ENCODE assay signal across 10 cellular contexts in the genomic region with DNA sequence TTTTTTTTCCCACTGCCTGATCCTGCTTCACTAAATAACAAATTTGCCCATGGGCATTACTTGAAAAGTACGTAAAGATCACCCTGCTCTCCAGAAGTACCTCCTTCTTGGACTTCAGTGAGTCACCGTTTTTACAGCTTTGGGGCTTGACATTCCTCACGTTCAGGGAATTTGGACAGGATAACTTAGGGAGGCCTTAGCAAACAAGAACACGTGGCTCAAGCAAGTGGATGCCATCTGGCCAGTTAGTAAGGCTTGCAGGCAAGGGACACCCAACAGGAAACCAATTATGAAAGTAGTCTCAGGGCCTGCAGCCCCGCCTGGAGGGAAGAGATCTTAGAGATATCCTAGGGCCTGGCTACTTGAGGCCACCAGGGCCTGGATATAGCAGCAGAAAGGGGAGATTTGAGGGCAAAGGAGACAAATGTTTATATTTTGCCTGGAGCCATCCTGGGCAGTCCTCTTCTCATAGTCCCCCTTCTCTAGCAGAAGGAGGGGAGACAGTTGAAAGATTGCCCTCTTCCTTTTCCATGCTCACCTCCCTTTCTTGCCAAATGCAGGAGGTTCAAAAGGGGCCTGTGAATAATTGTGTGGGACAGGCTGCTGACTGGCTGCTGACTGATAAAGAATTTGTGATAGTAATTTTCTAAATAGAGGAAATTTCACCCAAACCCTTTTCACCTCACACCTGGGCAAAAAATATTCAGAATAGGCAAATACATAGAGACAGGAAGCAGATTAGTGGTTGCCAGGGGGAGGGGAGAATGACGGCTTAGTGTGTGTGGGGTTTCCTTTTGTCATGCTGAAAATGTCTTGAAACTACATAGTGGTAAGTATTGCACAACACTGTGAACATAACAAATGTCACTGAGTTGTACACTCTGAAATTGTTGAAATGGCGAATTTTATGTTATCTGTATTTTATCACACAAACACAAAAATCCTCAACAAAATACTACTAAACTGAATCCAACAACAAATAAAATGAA.
DNase-seq lines count a peak whose midpoint lies in the region; ATAC-seq and TF ChIP-seq lines count a peak whose summit lies in the region.
"Had no signal": no experiment of that assay in that cellular context is flagged by ENCODE, and none has a peak within 500 bp of the region (broad histone marks: within the 10 kb centered on the region; RNA-seq: fewer than 3 reads in every experiment).

No MANE protein-coding gene starts in this region.

- H3K79me2 ChIP-seq in PC-9 (ENCODE audit: low read depth): no peaks in the 10 kb centered on the region

- no TSS peak for BruUV-seq in PC-9 (replicated peaks; lab: Mats Ljungman, UMichigan)

- ATAC-seq in HG02678 (IDR thresholded peaks at IDR 0.05; ENCODE audit: unreplicated experiment) (peak; percentile 56), psoas muscle (peak in 3 of 4 donors; percentile 56 to 69 (median 58)), GM21515 (IDR thresholded peaks at IDR 0.05; ENCODE audit: unreplicated experiment) (no peak)
- peak; percentile 69 for ATAC-seq in effector memory CD8-positive, alpha-beta T cell (replicated peaks)

- WGBS in psoas muscle, 3 donors: 44 to 60% (median 47%) methylated on average over 7 of the region's 7 CpGs

- peak overlapping the region; percentile 37; the same call in 1 of the 2 replicates for H3K4me2 ChIP-seq in PC-9
- H3K4me2 ChIP-seq: BLaER1 had no signal

- no peaks in the 10 kb centered on the region for H3K9me2 ChIP-seq in PC-9 (ENCODE audit: insufficient read depth)

- CTCF ChIA-PET in PC-9 (lab: Charles Lee): interaction anchor here (0.6 kb wide), 1 partner anchor 1180 kb away, joined by 3 read pairs; no protein-coding TSS in a partner anchor

- peaks cover 0 to 6% of the 10 kb centered on the region in 2 donors for H3K4me1 Mint-ChIP-seq in effector memory CD8-positive, alpha-beta T cell (ENCODE audit: low read depth in 2 of 2)

- H3K4me1 ChIP-seq in PC-9 (replicated peaks; ENCODE audit: insufficient read depth) (peaks cover 26% of the 10 kb centered on the region), psoas muscle (no peaks in the 10 kb centered on the region)

- no peaks in the 10 kb centered on the region for H4K20me1 ChIP-seq in PC-9 (ENCODE audit: insufficient read depth)

- peaks cover 4% of the 10 kb centered on the region for H3K36me3 Mint-ChIP-seq in effector memory CD8-positive, alpha-beta T cell (ENCODE audit: insufficient read depth)
- H3K36me3 Mint-ChIP-seq: activated naive CD8-positive, alpha-beta T cell had no signal

- H3K27me3 ChIP-seq in PC-9 (ENCODE audit: insufficient read depth, low read depth) (no peaks in the 10 kb centered on the region), psoas muscle (ENCODE audit: insufficient read depth in 3 of 3, low read length in 2 of 3) (peaks cover 0 to 4% (median 0%) of the 10 kb centered on the region in 3 donors)

- H3K27ac ChIP-seq in PC-9 (peak overlapping the region; percentile 64), psoas muscle (no peak overlapping the region)
- H3K27ac ChIP-seq: BLaER1 had no signal

- peak overlapping the region; percentile 35 to 65 for H3K27ac Mint-ChIP-seq in effector memory CD8-positive, alpha-beta T cell
- H3K27ac Mint-ChIP-seq: activated naive CD8-positive, alpha-beta T cell had no signal

- H2AFZ ChIP-seq in PC-9: no peak overlapping the region

- peaks cover 0 to 10% of the 10 kb centered on the region in 2 donors for H3K27me3 Mint-ChIP-seq in effector memory CD8-positive, alpha-beta T cell
- H3K27me3 Mint-ChIP-seq: activated naive CD8-positive, alpha-beta T cell had no signal

- DNase-seq in NK-92 treated with Interleukin-12 subunit alpha and Interleukin-12 subunit beta, amount 100 ng/mL, for 24 hours (lab: John Stamatoyannopoulos, UW): peak; percentile 46
- DNase-seq in NK-92 (lab: John Stamatoyannopoulos, UW; ENCODE audit: unreplicated experiment) (no peak), PC-9 (peak; percentile 85 to 100), psoas muscle (peak; percentile 24 to 48), NCI-H1417 (lab: John Stamatoyannopoulos, UW) (no peak)
- peak in 1 of 3 experiments; percentile 0 for DNase-seq in effector memory CD8-positive, alpha-beta T cell

- H3K9me3 ChIP-seq in PC-9 (ENCODE audit: insufficient read depth, low read depth) (no peaks in the 10 kb centered on the region), psoas muscle (no peaks in the 10 kb centered on the region)

- POLR2A ChIA-PET in PC-9 (lab: Charles Lee; ENCODE audit: unreplicated experiment): interaction anchor here (0.5 kb wide), 1 partner anchor 152 kb away, joined by 5 read pairs; no protein-coding TSS in a partner anchor

- no peaks in the 10 kb centered on the region for H3K36me3 ChIP-seq in PC-9 (ENCODE audit: low read depth)
- no peaks in the 10 kb centered on the region for H3K36me3 ChIP-seq in psoas muscle (ENCODE audit: insufficient read depth in 1 of 2, low read depth in 1 of 2)
- H3K36me3 ChIP-seq: BLaER1 had no signal

- H3F3A ChIP-seq in PC-9 (ENCODE audit: insufficient read depth, low read depth): peaks cover 24% of the 10 kb centered on the region

- no peaks in the 10 kb centered on the region for H3K9me3 Mint-ChIP-seq in effector memory CD8-positive, alpha-beta T cell

- intact Hi-C loops in PC-9 (cut with micrococcal nuclease; ENCODE audit: unreplicated experiment): loop anchor here (1.0 to 2.0 kb wide), 3 partner anchors 48 to 206 kb away; no protein-coding TSS in a partner anchor
- intact Hi-C loops in psoas muscle (cut with DNase I): no loop called here

- TF ChIP-seq CTCF in PC-9 (conservative IDR thresholded peaks at IDR 0.05) (peak; percentile 24; the same call in 1 of the 2 replicates), psoas muscle (IDR thresholded peaks at IDR 0.05) (no peak)

- no peak overlapping the region for H3K4me3 Mint-ChIP-seq in effector memory CD8-positive, alpha-beta T cell
- H3K4me3 Mint-ChIP-seq: activated naive CD8-positive, alpha-beta T cell had no signal

- H3K4me3 ChIP-seq in PC-9: no peak overlapping the region
- no peak overlapping the region for H3K4me3 ChIP-seq in psoas muscle
- H3K4me3 ChIP-seq: BLaER1 had no signal

Comparison
In these comparisons a context has a peak if more than half of its experiments do, and no peak if none do; other contexts are left out.
1. DNase-seq: peak in NK-92 treated with Interleukin-12 subunit alpha and Interleukin-12 subunit beta, amount 100 ng/mL, for 24 hours (single experiment), PC-9 (2 of 2) and psoas muscle (2 of 2); none in NK-92 (single experiment) and NCI-H1417 (0 of 3).